Comparison of ENCODE assay signal across 3 cellular contexts in the genomic region with DNA sequence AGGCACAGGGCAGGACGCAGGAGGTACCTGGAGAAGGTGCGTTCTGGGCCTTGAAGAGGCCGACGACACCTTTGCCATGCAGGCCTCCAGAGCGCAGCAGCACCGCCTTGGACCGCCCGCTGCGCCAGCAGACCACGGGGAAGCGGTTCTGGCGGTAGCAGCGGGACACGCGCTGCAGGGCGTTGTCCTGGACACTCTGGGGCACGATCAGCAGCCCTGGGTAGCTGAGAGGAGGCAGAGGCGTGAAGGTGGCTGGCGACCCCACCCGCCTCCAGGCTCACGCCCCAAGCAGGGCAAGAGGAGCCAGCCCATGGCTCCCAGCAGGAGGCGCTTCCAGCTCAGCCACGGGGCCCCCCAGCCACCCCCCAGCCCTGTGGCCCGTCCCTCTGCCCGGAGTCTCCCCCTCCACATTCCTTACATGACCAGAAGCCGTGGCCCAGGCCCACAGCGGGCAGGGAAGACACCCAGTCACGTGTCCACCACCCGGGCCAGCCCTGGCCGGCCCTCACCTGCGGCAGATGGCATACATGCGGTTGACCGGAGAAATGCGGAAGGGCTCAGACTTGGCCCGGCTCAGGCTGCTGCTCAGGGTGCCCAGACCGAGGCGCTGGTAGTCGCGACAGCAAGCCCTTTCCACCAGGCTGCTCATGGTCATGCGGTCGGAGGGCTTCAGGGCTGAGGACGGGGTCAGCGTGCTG.
TF ChIP-seq lines count a peak whose summit lies in the region.

No MANE protein-coding gene starts in this region.

TF ChIP-seq in HCT116, 20 proteins besides CTCF, POLR2A, EP300 and RAD21 (continued from another document):
- no peak for TF ChIP-seq EZH2phosphoT487 (IDR thresholded peaks at IDR 0.05; ENCODE audit: borderline replicate concordance)
- TF ChIP-seq, protein P1, sequence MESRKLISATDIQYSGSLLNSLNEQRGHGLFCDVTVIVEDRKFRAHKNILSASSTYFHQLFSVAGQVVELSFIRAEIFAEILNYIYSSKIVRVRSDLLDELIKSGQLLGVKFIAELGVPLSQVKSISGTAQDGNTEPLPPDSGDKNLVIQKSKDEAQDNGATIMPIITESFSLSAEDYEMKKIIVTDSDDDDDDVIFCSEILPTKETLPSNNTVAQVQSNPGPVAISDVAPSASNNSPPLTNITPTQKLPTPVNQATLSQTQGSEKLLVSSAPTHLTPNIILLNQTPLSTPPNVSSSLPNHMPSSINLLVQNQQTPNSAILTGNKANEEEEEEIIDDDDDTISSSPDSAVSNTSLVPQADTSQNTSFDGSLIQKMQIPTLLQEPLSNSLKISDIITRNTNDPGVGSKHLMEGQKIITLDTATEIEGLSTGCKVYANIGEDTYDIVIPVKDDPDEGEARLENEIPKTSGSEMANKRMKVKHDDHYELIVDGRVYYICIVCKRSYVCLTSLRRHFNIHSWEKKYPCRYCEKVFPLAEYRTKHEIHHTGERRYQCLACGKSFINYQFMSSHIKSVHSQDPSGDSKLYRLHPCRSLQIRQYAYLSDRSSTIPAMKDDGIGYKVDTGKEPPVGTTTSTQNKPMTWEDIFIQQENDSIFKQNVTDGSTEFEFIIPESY (IDR thresholded peaks at IDR 0.05; ENCODE audit: extremely low read depth, insufficient replicate concordance, low read length): no peak
- TF ChIP-seq JUND (IDR thresholded peaks at IDR 0.05): no peak

TF ChIP-seq in HEK293T, 16 proteins besides CTCF, POLR2A, EP300 and RAD21 (continued from another document):
- TF ChIP-seq ARNT (IDR thresholded peaks at IDR 0.05) (no peak), ZNF384 (IDR thresholded peaks at IDR 0.05) (no peak), L3MBTL2 (conservative IDR thresholded peaks at IDR 0.05) (no peak), SP1 (IDR thresholded peaks at IDR 0.05) (no peak), CTBP1 (IDR thresholded peaks at IDR 0.05; ENCODE audit: borderline replicate concordance) (no peak), TARDBP (IDR thresholded peaks at IDR 0.05) (no peak), BHLHE40 (IDR thresholded peaks at IDR 0.05; ENCODE audit: borderline replicate concordance) (no peak), NFRKB (IDR thresholded peaks at IDR 0.05) (no peak), ELF4 (IDR thresholded peaks at IDR 0.05) (no peak), HDGF (IDR thresholded peaks at IDR 0.05; ENCODE audit: borderline replicate concordance) (no peak), FOXK2 (IDR thresholded peaks at IDR 0.05) (no peak), LEF1 (IDR thresholded peaks at IDR 0.05; ENCODE audit: borderline replicate concordance) (no peak)
- TF ChIP-seq, protein P2, sequence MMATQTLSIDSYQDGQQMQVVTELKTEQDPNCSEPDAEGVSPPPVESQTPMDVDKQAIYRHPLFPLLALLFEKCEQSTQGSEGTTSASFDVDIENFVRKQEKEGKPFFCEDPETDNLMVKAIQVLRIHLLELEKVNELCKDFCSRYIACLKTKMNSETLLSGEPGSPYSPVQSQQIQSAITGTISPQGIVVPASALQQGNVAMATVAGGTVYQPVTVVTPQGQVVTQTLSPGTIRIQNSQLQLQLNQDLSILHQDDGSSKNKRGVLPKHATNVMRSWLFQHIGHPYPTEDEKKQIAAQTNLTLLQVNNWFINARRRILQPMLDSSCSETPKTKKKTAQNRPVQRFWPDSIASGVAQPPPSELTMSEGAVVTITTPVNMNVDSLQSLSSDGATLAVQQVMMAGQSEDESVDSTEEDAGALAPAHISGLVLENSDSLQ (IDR thresholded peaks at IDR 0.05): no peak

TF ChIP-seq in SK-N-SH treated with all-trans-retinoic acid at 6 μM for 48 hours, 23 proteins besides CTCF, POLR2A, EP300 and RAD21 (continued from another document):
- TF ChIP-seq, protein P3, sequence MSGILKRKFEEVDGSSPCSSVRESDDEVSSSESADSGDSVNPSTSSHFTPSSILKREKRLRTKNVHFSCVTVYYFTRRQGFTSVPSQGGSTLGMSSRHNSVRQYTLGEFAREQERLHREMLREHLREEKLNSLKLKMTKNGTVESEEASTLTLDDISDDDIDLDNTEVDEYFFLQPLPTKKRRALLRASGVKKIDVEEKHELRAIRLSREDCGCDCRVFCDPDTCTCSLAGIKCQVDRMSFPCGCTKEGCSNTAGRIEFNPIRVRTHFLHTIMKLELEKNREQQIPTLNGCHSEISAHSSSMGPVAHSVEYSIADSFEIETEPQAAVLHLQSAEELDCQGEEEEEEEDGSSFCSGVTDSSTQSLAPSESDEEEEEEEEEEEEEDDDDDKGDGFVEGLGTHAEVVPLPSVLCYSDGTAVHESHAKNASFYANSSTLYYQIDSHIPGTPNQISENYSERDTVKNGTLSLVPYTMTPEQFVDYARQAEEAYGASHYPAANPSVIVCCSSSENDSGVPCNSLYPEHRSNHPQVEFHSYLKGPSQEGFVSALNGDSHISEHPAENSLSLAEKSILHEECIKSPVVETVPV (CRISPR knock-in tag; IDR thresholded peaks at IDR 0.05): no peak
- no peak for TF ChIP-seq ESRRG (CRISPR knock-in tag; IDR thresholded peaks at IDR 0.05)
- TF ChIP-seq OSR1 (CRISPR knock-in tag; IDR thresholded peaks at IDR 0.05): no peak
- TF ChIP-seq, protein P4, sequence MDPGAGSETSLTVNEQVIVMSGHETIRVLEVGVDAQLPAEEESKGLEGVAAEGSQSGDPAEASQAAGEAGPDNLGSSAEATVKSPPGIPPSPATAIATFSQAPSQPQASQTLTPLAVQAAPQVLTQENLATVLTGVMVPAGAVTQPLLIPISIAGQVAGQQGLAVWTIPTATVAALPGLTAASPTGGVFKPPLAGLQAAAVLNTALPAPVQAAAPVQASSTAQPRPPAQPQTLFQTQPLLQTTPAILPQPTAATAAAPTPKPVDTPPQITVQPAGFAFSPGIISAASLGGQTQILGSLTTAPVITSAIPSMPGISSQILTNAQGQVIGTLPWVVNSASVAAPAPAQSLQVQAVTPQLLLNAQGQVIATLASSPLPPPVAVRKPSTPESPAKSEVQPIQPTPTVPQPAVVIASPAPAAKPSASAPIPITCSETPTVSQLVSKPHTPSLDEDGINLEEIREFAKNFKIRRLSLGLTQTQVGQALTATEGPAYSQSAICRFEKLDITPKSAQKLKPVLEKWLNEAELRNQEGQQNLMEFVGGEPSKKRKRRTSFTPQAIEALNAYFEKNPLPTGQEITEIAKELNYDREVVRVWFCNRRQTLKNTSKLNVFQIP (CRISPR knock-in tag; IDR thresholded peaks at IDR 0.05; ENCODE audit: borderline replicate concordance, low read depth): no peak
- TF ChIP-seq ZNF8 (CRISPR knock-in tag; IDR thresholded peaks at IDR 0.05): no peak
- no peak for TF ChIP-seq RARB (CRISPR knock-in tag; IDR thresholded peaks at IDR 0.05)
- TF ChIP-seq, protein P5, sequence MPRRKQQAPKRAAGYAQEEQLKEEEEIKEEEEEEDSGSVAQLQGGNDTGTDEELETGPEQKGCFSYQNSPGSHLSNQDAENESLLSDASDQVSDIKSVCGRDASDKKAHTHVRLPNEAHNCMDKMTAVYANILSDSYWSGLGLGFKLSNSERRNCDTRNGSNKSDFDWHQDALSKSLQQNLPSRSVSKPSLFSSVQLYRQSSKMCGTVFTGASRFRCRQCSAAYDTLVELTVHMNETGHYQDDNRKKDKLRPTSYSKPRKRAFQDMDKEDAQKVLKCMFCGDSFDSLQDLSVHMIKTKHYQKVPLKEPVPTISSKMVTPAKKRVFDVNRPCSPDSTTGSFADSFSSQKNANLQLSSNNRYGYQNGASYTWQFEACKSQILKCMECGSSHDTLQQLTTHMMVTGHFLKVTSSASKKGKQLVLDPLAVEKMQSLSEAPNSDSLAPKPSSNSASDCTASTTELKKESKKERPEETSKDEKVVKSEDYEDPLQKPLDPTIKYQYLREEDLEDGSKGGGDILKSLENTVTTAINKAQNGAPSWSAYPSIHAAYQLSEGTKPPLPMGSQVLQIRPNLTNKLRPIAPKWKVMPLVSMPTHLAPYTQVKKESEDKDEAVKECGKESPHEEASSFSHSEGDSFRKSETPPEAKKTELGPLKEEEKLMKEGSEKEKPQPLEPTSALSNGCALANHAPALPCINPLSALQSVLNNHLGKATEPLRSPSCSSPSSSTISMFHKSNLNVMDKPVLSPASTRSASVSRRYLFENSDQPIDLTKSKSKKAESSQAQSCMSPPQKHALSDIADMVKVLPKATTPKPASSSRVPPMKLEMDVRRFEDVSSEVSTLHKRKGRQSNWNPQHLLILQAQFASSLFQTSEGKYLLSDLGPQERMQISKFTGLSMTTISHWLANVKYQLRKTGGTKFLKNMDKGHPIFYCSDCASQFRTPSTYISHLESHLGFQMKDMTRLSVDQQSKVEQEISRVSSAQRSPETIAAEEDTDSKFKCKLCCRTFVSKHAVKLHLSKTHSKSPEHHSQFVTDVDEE (CRISPR knock-in tag; IDR thresholded peaks at IDR 0.05): no peak
- TF ChIP-seq BACH2 (CRISPR knock-in tag; IDR thresholded peaks at IDR 0.05; ENCODE audit: borderline replicate concordance): no peak
- no peak for TF ChIP-seq ZNF70 (CRISPR knock-in tag; IDR thresholded peaks at IDR 0.05)
- TF ChIP-seq PPARA (CRISPR knock-in tag; IDR thresholded peaks at IDR 0.05; ENCODE audit: borderline replicate concordance): no peak
- TF ChIP-seq ZFP3 (CRISPR knock-in tag; IDR thresholded peaks at IDR 0.05): no peak
- TF ChIP-seq, protein P6, sequence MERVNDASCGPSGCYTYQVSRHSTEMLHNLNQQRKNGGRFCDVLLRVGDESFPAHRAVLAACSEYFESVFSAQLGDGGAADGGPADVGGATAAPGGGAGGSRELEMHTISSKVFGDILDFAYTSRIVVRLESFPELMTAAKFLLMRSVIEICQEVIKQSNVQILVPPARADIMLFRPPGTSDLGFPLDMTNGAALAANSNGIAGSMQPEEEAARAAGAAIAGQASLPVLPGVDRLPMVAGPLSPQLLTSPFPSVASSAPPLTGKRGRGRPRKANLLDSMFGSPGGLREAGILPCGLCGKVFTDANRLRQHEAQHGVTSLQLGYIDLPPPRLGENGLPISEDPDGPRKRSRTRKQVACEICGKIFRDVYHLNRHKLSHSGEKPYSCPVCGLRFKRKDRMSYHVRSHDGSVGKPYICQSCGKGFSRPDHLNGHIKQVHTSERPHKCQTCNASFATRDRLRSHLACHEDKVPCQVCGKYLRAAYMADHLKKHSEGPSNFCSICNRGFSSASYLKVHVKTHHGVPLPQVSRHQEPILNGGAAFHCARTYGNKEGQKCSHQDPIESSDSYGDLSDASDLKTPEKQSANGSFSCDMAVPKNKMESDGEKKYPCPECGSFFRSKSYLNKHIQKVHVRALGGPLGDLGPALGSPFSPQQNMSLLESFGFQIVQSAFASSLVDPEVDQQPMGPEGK (CRISPR knock-in tag; IDR thresholded peaks at IDR 0.05; ENCODE audit: borderline replicate concordance): no peak
